In the genomic region with DNA sequence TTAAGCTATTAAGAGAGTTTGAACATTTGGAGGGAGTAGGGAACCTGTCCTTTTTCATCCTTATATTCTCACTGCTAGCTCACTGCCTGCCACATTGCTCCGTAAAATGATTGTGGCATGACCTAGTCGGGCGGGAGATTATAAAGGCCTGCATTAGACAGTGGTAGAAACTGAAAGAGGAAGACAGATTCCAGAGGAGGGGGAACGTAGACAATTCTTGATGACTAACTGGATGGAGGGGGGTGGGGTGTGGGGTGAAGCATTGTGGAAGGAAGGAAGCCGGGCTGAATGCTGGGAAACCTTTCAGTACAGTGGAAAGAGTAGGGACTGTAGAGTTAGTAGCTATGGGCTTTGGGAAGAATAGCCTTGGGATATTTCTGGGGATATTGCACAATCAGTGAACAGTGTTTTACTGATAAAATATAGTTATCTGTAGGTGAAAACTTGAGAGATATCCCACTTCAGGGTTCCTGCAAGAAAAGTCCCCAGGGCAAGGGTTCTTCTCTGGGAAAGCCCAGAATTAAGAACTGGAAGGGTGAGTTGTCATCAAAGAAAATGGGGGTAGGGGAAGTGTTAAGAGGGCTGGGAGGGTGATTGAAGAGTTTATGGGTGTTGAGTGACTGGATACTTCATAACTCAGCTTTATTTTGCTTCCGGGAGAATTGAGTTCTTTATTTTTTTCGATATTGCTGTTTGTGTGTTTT, we compare ENCODE assay signal across 8 cellular contexts. TPM values are rescaled to one million over a fixed set of nuclear protein-coding genes. Genes with fewer than 3 reads are reported as not detected.
DNase-seq lines count a peak whose midpoint lies in the region; ATAC-seq, FAIRE-seq and TF ChIP-seq lines count a peak whose summit lies in the region.

No MANE protein-coding gene starts in this region.

- peaks cover 13 to 58% of the 10 kb centered on the region in 2 experiments for H3K79me2 ChIP-seq in H1 (ENCODE audit: control insufficient read depth in 1 of 2, insufficient read depth in 2 of 2, low read length in 2 of 2)

- H4K8ac ChIP-seq in H1 (ENCODE audit: extremely low read depth, insufficient read depth, low read length) (no peak overlapping the region), mesenchymal stem cell (ENCODE audit: low read length) (peak overlapping the region; percentile 1)

- H3K36me3 ChIP-seq in H1 (ENCODE audit: control insufficient read depth in 2 of 4, insufficient read depth in 4 of 4, low read length in 3 of 4) = no peaks in the 10 kb centered on the region
- peaks cover 12 to 13% of the 10 kb centered on the region in 2 experiments for H3K36me3 ChIP-seq in mesenchymal stem cell (ENCODE audit: control insufficient read depth in 1 of 2, insufficient read depth in 2 of 2, low read depth in 1 of 2, low read length in 2 of 2)

- H3K14ac ChIP-seq in H1 (ENCODE audit: insufficient read length) (no peak overlapping the region), mesenchymal stem cell (ENCODE audit: low read length in 2 of 2) (no peak overlapping the region)

- peak; percentile 52 for ATAC-seq in activated CD4-positive, alpha-beta T cell treated with anti-CD3 and anti-CD28 coated beads for 36 hours
- ATAC-seq in stimulated activated effector memory CD8-positive, alpha-beta T cell treated with anti-CD3 and anti-CD28 coated beads, Interleukin-12 subunit alpha, Interleukin-12 subunit beta, amount 100 ng/mL, for 72 hours = peak; percentile 48

- peaks cover 5 to 11% of the 10 kb centered on the region in 2 experiments for H4K20me1 ChIP-seq in H1 (replicated peaks in 1 of 2; ENCODE audit: control insufficient read depth in 1 of 2, insufficient read depth in 2 of 2, low read length in 2 of 2)

- H2BK5ac ChIP-seq in H1 (ENCODE audit: low read depth, low read length) (no peak overlapping the region; the same call in 1 of the 2 replicates), mesenchymal stem cell (ENCODE audit: low read depth, low read length, poor library complexity, severe bottlenecking) (no peak overlapping the region)

- peaks cover 37% of the 10 kb centered on the region for H3K36me3 Mint-ChIP-seq in activated CD4-positive, alpha-beta T cell treated with anti-CD3 and anti-CD28 coated beads for 36 hours (ENCODE audit: low read depth)
- H3K36me3 Mint-ChIP-seq in stimulated activated effector memory CD8-positive, alpha-beta T cell treated with anti-CD3 and anti-CD28 coated beads, Interleukin-12 subunit alpha, Interleukin-12 subunit beta, amount 100 ng/mL, for 72 hours = peaks cover 68% of the 10 kb centered on the region

- H3K9ac ChIP-seq in H1 (replicated peaks in 1 of 4; ENCODE audit: extremely low read depth in 1 of 4, low read depth in 3 of 4, low read length in 3 of 4) (0 out of 7 replicates have a peak overlapping the region, but pooled peaks of 1 of the 4 experiments have one; percentile 51), mesenchymal stem cell (ENCODE audit: low read length) (peak overlapping the region; percentile 99)

- H3K4me1 ChIP-seq in H1 (replicated peaks in 1 of 4; ENCODE audit: control insufficient read depth in 3 of 4, insufficient read depth in 4 of 4, low read length in 3 of 4) (peaks cover 2 to 8% (median 5%) of the 10 kb centered on the region in 4 experiments; a peak in 5 of 7 replicates), mesenchymal stem cell (ENCODE audit: control insufficient read depth, insufficient read depth, low read depth, low read length) (peaks cover 21% of the 10 kb centered on the region)

- peak overlapping the region; percentile 67 to 77; a peak in 1 of 4 replicates for H3K4me2 ChIP-seq in H1 (ENCODE audit: insufficient read depth in 1 of 2, low read depth in 2 of 2, low read length in 2 of 2)
- peak overlapping the region; percentile 96 for H3K4me2 ChIP-seq in mesenchymal stem cell (ENCODE audit: low read length, poor library complexity, severe bottlenecking)

- no peaks in the 10 kb centered on the region for H3K27me3 Mint-ChIP-seq in activated CD4-positive, alpha-beta T cell treated with anti-CD3 and anti-CD28 coated beads for 36 hours

- H2AK5ac ChIP-seq in H1 (ENCODE audit: low read depth, low read length) = no peak overlapping the region
- peak overlapping the region; percentile 72 for H2AK5ac ChIP-seq in mesenchymal stem cell (ENCODE audit: low read length, severe bottlenecking)

- H3K9me3 Mint-ChIP-seq in activated CD4-positive, alpha-beta T cell treated with anti-CD3 and anti-CD28 coated beads for 36 hours (ENCODE audit: low read depth) = no peaks in the 10 kb centered on the region
- H3K9me3 Mint-ChIP-seq in stimulated activated effector memory CD8-positive, alpha-beta T cell treated with anti-CD3 and anti-CD28 coated beads, Interleukin-12 subunit alpha, Interleukin-12 subunit beta, amount 100 ng/mL, for 72 hours = no peaks in the 10 kb centered on the region

- H3K4me3 Mint-ChIP-seq in activated CD4-positive, alpha-beta T cell treated with anti-CD3 and anti-CD28 coated beads for 36 hours = peak overlapping the region; percentile 85
- peak overlapping the region; percentile 88 for H3K4me3 Mint-ChIP-seq in stimulated activated effector memory CD8-positive, alpha-beta T cell treated with anti-CD3 and anti-CD28 coated beads, Interleukin-12 subunit alpha, Interleukin-12 subunit beta, amount 100 ng/mL, for 72 hours

- POLR2A ChIA-PET in activated CD4-positive, alpha-beta T cell treated with anti-CD3 and anti-CD28 coated beads for 36 hours (lab: Charles Lee) = interaction anchor here (0.6 to 1.5 kb wide), 6 partner anchors 14 to 392 kb away, joined by 3 to 5 read pairs (median 4); no protein-coding TSS in a partner anchor
- POLR2A ChIA-PET in H1 (lab: Charles Lee; ENCODE audit: partially characterized antibody) = interaction anchor here (0.6 to 3.7 kb wide), 4 partner anchors 9 to 24 kb away, joined by 3 to 14 read pairs (median 4); no protein-coding TSS in a partner anchor

- no peaks in the 10 kb centered on the region for H3K9me3 ChIP-seq in H1 (ENCODE audit: insufficient read depth in 2 of 2, low read depth in 1 of 2, low read length in 1 of 2)
- H3K9me3 ChIP-seq in mesenchymal stem cell (ENCODE audit: control insufficient read depth, low read length) = no peaks in the 10 kb centered on the region

- H2BK120ac ChIP-seq in H1 (replicated peaks; ENCODE audit: low read depth, low read length) = no peak overlapping the region
- peak overlapping the region; percentile 45 for H2BK120ac ChIP-seq in mesenchymal stem cell (ENCODE audit: low read depth, low read length)

- H3K4me3 ChIP-seq in LNCaP clone FGC (ENCODE audit: low read depth, low read length) (peak overlapping the region; percentile 63), H1 (ENCODE audit: extremely low read depth in 1 of 4, insufficient read depth in 2 of 4, low read depth in 3 of 4, low read length in 4 of 4) (peak overlapping the region in 1 of 4 experiments; percentile 94; a peak in 1 of 8 replicates), mesenchymal stem cell (ENCODE audit: insufficient read depth in 1 of 2, low read depth in 1 of 2, low read length in 2 of 2) (peak overlapping the region in 1 of 2 experiments; percentile 97)

- no peak overlapping the region for H2BK15ac ChIP-seq in H1 (ENCODE audit: low read length)
- H2BK15ac ChIP-seq in mesenchymal stem cell (ENCODE audit: low read depth, poor library complexity, severe bottlenecking) = no peak overlapping the region

- DNase-seq in CD1c-positive myeloid dendritic cell (ENCODE audit: extremely low spot score) = peak; percentile 90
- no peak for DNase-seq in LNCaP clone FGC (ENCODE audit: low read depth)
- peak; percentile 76 for DNase-seq in activated CD4-positive, alpha-beta T cell treated with anti-CD3 and anti-CD28 coated beads for 36 hours
- DNase-seq in H1 (ENCODE audit: low read depth in 1 of 2, low spot score in 2 of 2) = no peak
- peak; percentile 98 for DNase-seq in mesenchymal stem cell
- DNase-seq in stimulated activated effector memory CD8-positive, alpha-beta T cell treated with anti-CD3 and anti-CD28 coated beads, Interleukin-12 subunit alpha, Interleukin-12 subunit beta, amount 100 ng/mL, for 72 hours (ENCODE audit: low spot score in 2 of 2) = no peak
- DNase-seq in NCI-H345 treated with DMSO at 0.1 percent for 48 hours (lab: John Stamatoyannopoulos, UW; ENCODE audit: unreplicated experiment) = no peak
- no peak for DNase-seq in NCI-H2196 (lab: John Stamatoyannopoulos, UW; ENCODE audit: unreplicated experiment)

- no peak for TF ChIP-seq CTCF in LNCaP clone FGC (IDR thresholded peaks at IDR 0.05; ENCODE audit: control insufficient read depth, extremely low read depth, insufficient read depth)
- no peak for TF ChIP-seq CTCF in H1 (IDR thresholded peaks at IDR 0.05; ENCODE audit: control extremely low read depth in 1 of 3, insufficient read depth in 1 of 3, low read depth in 1 of 3, low read length in 3 of 3)

- no peak overlapping the region for H2BK12ac ChIP-seq in H1 (ENCODE audit: low read depth, low read length)
- H2BK12ac ChIP-seq in mesenchymal stem cell (ENCODE audit: low read length in 2 of 2) = no peak overlapping the region

- H2AFZ ChIP-seq in H1 (ENCODE audit: low read length) = no peak overlapping the region
- no peak overlapping the region for H2AFZ ChIP-seq in mesenchymal stem cell (ENCODE audit: low read depth, low read length)

- H4K5ac ChIP-seq in H1 (ENCODE audit: insufficient read length, low read depth, low read length) = no peak overlapping the region

- no peak for TF ChIP-seq POLR2A in H1 (IDR thresholded peaks at IDR 0.05; ENCODE audit: control extremely low read depth in 1 of 2, low read depth in 2 of 2, low read length in 2 of 2)

- no peak for TF ChIP-seq EP300 in H1 (IDR thresholded peaks at IDR 0.05; ENCODE audit: borderline replicate concordance in 1 of 2, low read depth in 2 of 2, low read length in 2 of 2)

- intact Hi-C loops in activated CD4-positive, alpha-beta T cell treated with anti-CD3 and anti-CD28 coated beads for 36 hours (cut with DNase I, micrococcal nuclease) = loop anchor here (2.0 to 5.0 kb wide), 8 partner anchors 13 to 617 kb away; partner anchors contain the start of genes CRKL (in 1 of the 2) and THAP7 (in 1 of the 2)

- H4K91ac ChIP-seq in H1 (replicated peaks; ENCODE audit: insufficient read length, low read length) (no peak overlapping the region), mesenchymal stem cell (ENCODE audit: low read length) (no peak overlapping the region)

- H3K27me3 ChIP-seq in H1 (replicated peaks in 1 of 4; ENCODE audit: control insufficient read depth in 3 of 4, extremely low read depth in 1 of 4, insufficient read depth in 3 of 4, low read length in 3 of 4) = no peaks in the 10 kb centered on the region
- H3K27me3 ChIP-seq in mesenchymal stem cell (ENCODE audit: control insufficient read depth in 1 of 2, insufficient read depth in 1 of 2, low read length in 2 of 2) = no peaks in the 10 kb centered on the region

- WGBS in H1 (ENCODE audit: extremely low coverage in 1 of 2, insufficient coverage in 1 of 2, insufficient read length in 1 of 2, insufficient replicate concordance in 2 of 2, low coverage in 1 of 2, low lambda C conversion rate in 2 of 2, missing lambda C conversion rate in 1 of 2), 2 experiments = 83% methylated on average over 7 of the region's 7 CpGs; no CpG with 5 or more reads in 1 of the 2 experiments
- 17% methylated on average over 6 of the region's 7 CpGs for WGBS in mesenchymal stem cell

- peaks cover 61% of the 10 kb centered on the region for H3K4me1 Mint-ChIP-seq in activated CD4-positive, alpha-beta T cell treated with anti-CD3 and anti-CD28 coated beads for 36 hours
- H3K4me1 Mint-ChIP-seq in stimulated activated effector memory CD8-positive, alpha-beta T cell treated with anti-CD3 and anti-CD28 coated beads, Interleukin-12 subunit alpha, Interleukin-12 subunit beta, amount 100 ng/mL, for 72 hours = peaks cover 68% of the 10 kb centered on the region

- no peak overlapping the region for H3K27ac ChIP-seq in H1 (ENCODE audit: low read depth, low read length)
- H3K27ac ChIP-seq in mesenchymal stem cell (ENCODE audit: low read length, poor library complexity, severe bottlenecking) = peak overlapping the region; percentile 94

- no peak overlapping the region for H2BK20ac ChIP-seq in H1 (ENCODE audit: low read length)

- H3K4ac ChIP-seq in H1 (replicated peaks; ENCODE audit: insufficient read length, low read depth, low read length) = no peak overlapping the region
- H3K4ac ChIP-seq in mesenchymal stem cell (ENCODE audit: low read depth in 1 of 2, low read length in 2 of 2) = peak overlapping the region in 1 of 2 experiments; percentile 92

- FAIRE-seq in H1 (lab: Jason Lieb, UNC) = no peak

- CTCF ChIA-PET in activated CD4-positive, alpha-beta T cell treated with anti-CD3 and anti-CD28 coated beads for 36 hours (lab: Charles Lee) = interaction anchor here (1.7 to 5.2 kb wide), 4 partner anchors 19 to 60 kb away, joined by 5 to 30 read pairs (median 6); no protein-coding TSS in a partner anchor
- CTCF ChIA-PET in H1 (lab: Charles Lee; ENCODE audit: partially characterized antibody) = interaction anchor here (1.4 to 1.7 kb wide), 4 partner anchors 10 to 593 kb away, joined by 3 to 6 read pairs (median 3); no protein-coding TSS in a partner anchor

- H3K18ac ChIP-seq in H1 (ENCODE audit: extremely low read depth, low read length) = no peak overlapping the region
- peak overlapping the region; percentile 71 to 81 for H3K18ac ChIP-seq in mesenchymal stem cell (ENCODE audit: low read depth in 1 of 2, low read length in 2 of 2)

- no peak overlapping the region for H3K56ac ChIP-seq in H1 (replicated peaks; ENCODE audit: insufficient read length, low read depth, low read length)

- peaks cover 19% of the 10 kb centered on the region for H3K79me1 ChIP-seq in H1 (ENCODE audit: low read depth, low read length)
- H3K79me1 ChIP-seq in mesenchymal stem cell (replicated peaks; ENCODE audit: low read length, poor library complexity, severe bottlenecking) = no peaks in the 10 kb centered on the region

- H3K27ac Mint-ChIP-seq in activated CD4-positive, alpha-beta T cell treated with anti-CD3 and anti-CD28 coated beads for 36 hours = peak overlapping the region; percentile 96
- peak overlapping the region; percentile 97 for H3K27ac Mint-ChIP-seq in stimulated activated effector memory CD8-positive, alpha-beta T cell treated with anti-CD3 and anti-CD28 coated beads, Interleukin-12 subunit alpha, Interleukin-12 subunit beta, amount 100 ng/mL, for 72 hours

- no peak overlapping the region for H3K23ac ChIP-seq in H1 (ENCODE audit: insufficient read length)
- no peak overlapping the region for H3K23ac ChIP-seq in mesenchymal stem cell (ENCODE audit: low read length in 2 of 2)

- H3K23me2 ChIP-seq in H1 (ENCODE audit: low read depth, low read length) = peaks cover 9% of the 10 kb centered on the region

- TF ChIP-seq RAD21 in H1 (IDR thresholded peaks at IDR 0.05 in 1 of 2, conservative IDR thresholded peaks at IDR 0.05 in 1 of 2; ENCODE audit: low read depth in 2 of 2, low read length in 2 of 2) = no peak

RNA-seq across cellular contexts. Expression of gene MED15, which starts 2.1 kb away (rescaled TPM):
- 100 to 1,000 TPM in 1 of 2 experiments, 10 to 100 TPM in 1; 84.4 to 107 TPM for total RNA-seq in activated CD4-positive, alpha-beta T cell treated with anti-CD3 and anti-CD28 coated beads for 36 hours
- total RNA-seq in H1 (2021; fragmentation: NEBNext Ultra II Directional; extraction: Animal tissue kit (Norgen Biotek cat#: 25700)) = 57.1 and 57.3 TPM in 2 replicates
- 28.3 and 37.8 TPM in 2 replicates for polyA plus RNA-seq in H1 (2011; rRNA removed)
- polyA plus RNA-seq in H1 (2011; cell fraction: cytosol; rRNA removed) = 17.0 TPM
- 63.5 TPM for polyA plus RNA-seq in H1 (2011; cell fraction: nucleus; rRNA removed)
- 23.1 to 42.4 TPM (median 36.8 TPM) in 4 replicates for polyA plus RNA-seq in H1 (2012, experiment 1 of 2)
- 24.6 TPM for polyA plus RNA-seq in H1 (2012, experiment 2 of 2)
- polyA plus RNA-seq in H1 (2013, experiment 1 of 2) = 28.5 TPM
- polyA plus RNA-seq in H1 (2013, experiment 2 of 2) = 26.8 TPM
- polyA minus RNA-seq in H1 (2011; rRNA and poly(A)+ RNA removed) = 26.6 and 35.5 TPM in 2 replicates
- polyA minus RNA-seq in H1 (2011; cell fraction: cytosol; rRNA and poly(A)+ RNA removed) = 44.8 TPM
- 88.9 TPM for polyA minus RNA-seq in H1 (2011; cell fraction: nucleus; rRNA and poly(A)+ RNA removed)
- polyA plus RNA-seq in mesenchymal stem cell (2013, experiment 1 of 2) = 63.2 TPM
- polyA plus RNA-seq in mesenchymal stem cell (2013, experiment 2 of 2) = 60.2 TPM

RNA-seq across cellular contexts. Expression of gene KLHL22, which starts 13.9 kb away (rescaled TPM):
- total RNA-seq in activated CD4-positive, alpha-beta T cell treated with anti-CD3 and anti-CD28 coated beads for 36 hours = 10 to 100 TPM; 14.1 to 15.2 TPM
- 9.3 and 9.4 TPM in 2 replicates for total RNA-seq in H1 (2021; fragmentation: NEBNext Ultra II Directional; extraction: Animal tissue kit (Norgen Biotek cat#: 25700))
- polyA plus RNA-seq in H1 (2011; rRNA removed) = 14.2 and 16.2 TPM in 2 replicates
- polyA plus RNA-seq in H1 (2011; cell fraction: cytosol; rRNA removed) = 12.0 TPM
- polyA plus RNA-seq in H1 (2011; cell fraction: nucleus; rRNA removed) = 22.0 TPM
- 6.5 to 12.8 TPM (median 11.6 TPM) in 4 replicates for polyA plus RNA-seq in H1 (2012, experiment 1 of 2)
- 10.4 TPM for polyA plus RNA-seq in H1 (2012, experiment 2 of 2)
- polyA plus RNA-seq in H1 (2013, experiment 1 of 2) = 4.6 TPM
- 3.1 TPM for polyA plus RNA-seq in H1 (2013, experiment 2 of 2)
- 16.0 and 24.6 TPM in 2 replicates for polyA minus RNA-seq in H1 (2011; rRNA and poly(A)+ RNA removed)
- polyA minus RNA-seq in H1 (2011; cell fraction: cytosol; rRNA and poly(A)+ RNA removed) = 9.2 TPM
- 13.6 TPM for polyA minus RNA-seq in H1 (2011; cell fraction: nucleus; rRNA and poly(A)+ RNA removed)
- polyA plus RNA-seq in mesenchymal stem cell (2013, experiment 1 of 2) = 10.8 TPM
- polyA plus RNA-seq in mesenchymal stem cell (2013, experiment 2 of 2) = 10.8 TPM

Comparison
In these comparisons a context has a peak if more than half of its experiments do, and no peak if none do; other contexts are left out.
1. DNase-seq: peak in CD1c-positive myeloid dendritic cell (single experiment), activated CD4-positive, alpha-beta T cell treated with anti-CD3 and anti-CD28 coated beads for 36 hours (single experiment) and mesenchymal stem cell (single experiment); none in LNCaP clone FGC (single experiment), H1 (0 of 2), stimulated activated effector memory CD8-positive, alpha-beta T cell treated with anti-CD3 and anti-CD28 coated beads, Interleukin-12 subunit alpha, Interleukin-12 subunit beta, amount 100 ng/mL, for 72 hours (0 of 2), NCI-H345 treated with DMSO at 0.1 percent for 48 hours (single experiment) and NCI-H2196 (single experiment).